Comparison of ENCODE assay signal across 1 cellular context in the genomic region with DNA sequence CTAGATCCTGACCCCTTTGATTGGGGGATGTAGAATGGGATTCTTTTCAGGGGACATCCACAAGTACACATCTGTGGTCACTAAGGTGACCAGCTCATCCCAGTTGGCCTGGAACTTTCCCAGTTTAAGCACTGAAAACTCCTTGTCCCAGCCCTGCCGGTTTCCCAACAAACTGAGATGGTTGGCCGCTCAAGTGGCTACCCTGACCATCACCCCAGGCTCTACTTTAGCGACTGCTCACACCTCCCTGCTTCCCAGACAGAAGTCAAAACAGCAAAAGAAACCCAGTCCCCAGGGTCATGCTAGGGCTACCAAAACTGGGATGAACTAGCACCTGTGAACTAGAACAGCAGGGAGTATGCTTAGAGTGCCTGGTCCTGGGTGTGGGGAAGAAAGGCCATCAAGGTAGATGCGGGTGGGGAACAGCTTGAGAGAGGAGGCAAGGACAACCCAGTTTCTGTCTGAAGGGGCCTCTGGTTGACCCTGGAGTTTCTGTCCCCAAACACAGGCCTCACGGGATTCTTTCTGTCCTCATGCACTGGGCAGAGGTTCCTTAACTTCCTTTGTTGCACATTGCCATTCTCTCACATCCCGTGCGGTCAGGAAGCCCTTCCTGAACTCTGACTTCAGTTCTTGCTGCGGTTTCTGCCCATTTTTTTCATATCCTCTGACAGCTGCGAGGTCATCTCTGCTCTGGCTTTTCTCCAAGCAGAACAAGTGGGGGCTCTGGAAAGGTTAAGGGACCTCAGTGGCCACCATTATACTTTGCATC.
TF ChIP-seq lines count a peak whose summit lies in the region.

No MANE protein-coding gene starts in this region.

TF ChIP-seq in GM12878, 131 proteins besides CTCF, POLR2A, EP300 and RAD21 (continued from another document):
- TF ChIP-seq, protein P1, sequence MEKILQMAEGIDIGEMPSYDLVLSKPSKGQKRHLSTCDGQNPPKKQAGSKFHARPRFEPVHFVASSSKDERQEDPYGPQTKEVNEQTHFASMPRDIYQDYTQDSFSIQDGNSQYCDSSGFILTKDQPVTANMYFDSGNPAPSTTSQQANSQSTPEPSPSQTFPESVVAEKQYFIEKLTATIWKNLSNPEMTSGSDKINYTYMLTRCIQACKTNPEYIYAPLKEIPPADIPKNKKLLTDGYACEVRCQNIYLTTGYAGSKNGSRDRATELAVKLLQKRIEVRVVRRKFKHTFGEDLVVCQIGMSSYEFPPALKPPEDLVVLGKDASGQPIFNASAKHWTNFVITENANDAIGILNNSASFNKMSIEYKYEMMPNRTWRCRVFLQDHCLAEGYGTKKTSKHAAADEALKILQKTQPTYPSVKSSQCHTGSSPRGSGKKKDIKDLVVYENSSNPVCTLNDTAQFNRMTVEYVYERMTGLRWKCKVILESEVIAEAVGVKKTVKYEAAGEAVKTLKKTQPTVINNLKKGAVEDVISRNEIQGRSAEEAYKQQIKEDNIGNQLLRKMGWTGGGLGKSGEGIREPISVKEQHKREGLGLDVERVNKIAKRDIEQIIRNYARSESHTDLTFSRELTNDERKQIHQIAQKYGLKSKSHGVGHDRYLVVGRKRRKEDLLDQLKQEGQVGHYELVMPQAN (conservative IDR thresholded peaks at IDR 0.05): no peak
- TF ChIP-seq POU2F2 (IDR thresholded peaks at IDR 0.05; ENCODE audit: borderline replicate concordance, low read depth, low read length) (0 out of 3 replicates have a peak, but pooled peaks have one; percentile 19), CBX3 (IDR thresholded peaks at IDR 0.05; ENCODE audit: borderline replicate concordance, low read depth) (no peak), MXI1 (IDR thresholded peaks at IDR 0.05; ENCODE audit: low read depth, low read length) (no peak), MLLT1 (IDR thresholded peaks at IDR 0.05) (no peak), IKZF2 (IDR thresholded peaks at IDR 0.05) (peak in 1 of 2 experiments; percentile 48; a peak in 1 of 4 replicates), IKZF1 (conservative IDR thresholded peaks at IDR 0.05) (peak; percentile 32; the same call in 1 of the 2 replicates)
TF ChIP-seq in GM12878: peak in this region for 8.
